Comparison of ENCODE assay signal across 18 cellular contexts in genomic region chr2:48049371-48049770, GRCh38.
A peak's percentile ranks its signal among the peaks of the same experiment; 100 is the strongest.
DNase-seq lines count a peak whose midpoint lies in the region; ATAC-seq, FAIRE-seq and TF ChIP-seq lines count a peak whose summit lies in the region.
"Had no signal": no experiment of that assay in that cellular context is flagged by ENCODE, and none has a peak within 500 bp of the region (broad histone marks: within the 10 kb centered on the region; RNA-seq: fewer than 3 reads in every experiment).

No MANE protein-coding gene starts in this region.

- H3K27ac ChIP-seq in IMR-90 (ENCODE audit: insufficient read depth, low read length) (no peak overlapping the region), K562 (ENCODE audit: extremely low read depth, low read depth, low read length) (no peak overlapping the region), neuronal stem cell (replicated peaks; ENCODE audit: low read length) (no peak overlapping the region)
- H3K27ac ChIP-seq: 22Rv1, BLaER1 had no signal

- no peak overlapping the region for H2BK120ac ChIP-seq in IMR-90 (ENCODE audit: low read depth, low read length)
- H2BK120ac ChIP-seq in neuronal stem cell (ENCODE audit: low read depth, low read length), result no peak overlapping the region

- H2BK12ac ChIP-seq in neuronal stem cell (ENCODE audit: low read length), result no peak overlapping the region

- no peak for TF ChIP-seq CTCF in IMR-90 (conservative IDR thresholded peaks at IDR 0.05; ENCODE audit: low read depth, low read length)
- TF ChIP-seq CTCF in K562 (IDR thresholded peaks at IDR 0.05 in 2 of 3, conservative IDR thresholded peaks at IDR 0.05 in 1 of 3; ENCODE audit: insufficient read depth in 2 of 3, low read depth in 1 of 3, low read length in 3 of 3), result no peak

- H3K4ac ChIP-seq in IMR-90 (ENCODE audit: low read depth, low read length) (no peak overlapping the region), neuronal stem cell (ENCODE audit: low read length) (no peak overlapping the region)

- H3K23ac ChIP-seq in IMR-90 (ENCODE audit: low read depth, low read length) (no peak overlapping the region), neuronal stem cell (ENCODE audit: low read depth, low read length, poor library complexity) (no peak overlapping the region)

- in situ Hi-C loops in IMR-90 (cut with MboI; ENCODE audit: low sequenced_read_pairs) (no loop called here), K562 (cut with MboI) (no loop called here)

- TF ChIP-seq EP300 in K562 (IDR thresholded peaks at IDR 0.05; ENCODE audit: low read length), result no peak

- no peaks in the 10 kb centered on the region for H3K4me1 ChIP-seq in IMR-90 (ENCODE audit: control insufficient read depth, insufficient read depth, low read length)
- H3K4me1 ChIP-seq in K562 (replicated peaks in 1 of 2; ENCODE audit: control insufficient read depth in 2 of 2, insufficient read depth in 2 of 2, low read length in 2 of 2), result no peaks in the 10 kb centered on the region; a peak in 1 of 5 replicates
- H3K4me1 ChIP-seq in neuronal stem cell (ENCODE audit: control insufficient read depth in 2 of 2, insufficient read depth in 1 of 2, low read depth in 1 of 2, low read length in 2 of 2), result peaks cover 2 to 7% of the 10 kb centered on the region in 2 donors

- BruUV-seq in IMR-90 (replicated peaks; lab: Mats Ljungman, UMichigan), result no TSS peak
- BruUV-seq in K562 (replicated peaks; lab: Mats Ljungman, UMichigan), result no TSS peak

- ATAC-seq in IMR-90 (ENCODE audit: low read depth) (no peak), K562 (no peak), HG03469 (IDR thresholded peaks at IDR 0.05; ENCODE audit: unreplicated experiment) (no peak)
- ATAC-seq: GM12878 had no signal

- TF ChIP-seq RAD21 in IMR-90 (IDR thresholded peaks at IDR 0.05; ENCODE audit: low read length) (no peak), K562 (CRISPR knock-in tag; conservative IDR thresholded peaks at IDR 0.05 in 1 of 2, IDR thresholded peaks at IDR 0.05 in 1 of 2) (no peak)

- H4K20me1 ChIP-seq in IMR-90 (ENCODE audit: insufficient read depth, low read length) (no peaks in the 10 kb centered on the region), K562 (replicated peaks; ENCODE audit: control insufficient read depth, insufficient read depth, low read length) (no peaks in the 10 kb centered on the region)
- H4K20me1 ChIP-seq: BLaER1 had no signal

- no peak overlapping the region for H2BK15ac ChIP-seq in IMR-90 (ENCODE audit: low read depth, low read length)
- H2BK15ac ChIP-seq in neuronal stem cell (ENCODE audit: low read length), result no peak overlapping the region

- H3K36me3 ChIP-seq in IMR-90 (ENCODE audit: control insufficient read depth, insufficient read depth, low read length) (no peaks in the 10 kb centered on the region), K562 (ENCODE audit: control insufficient read depth, insufficient read depth, low read length) (no peaks in the 10 kb centered on the region), neuronal stem cell (replicated peaks in 1 of 2; ENCODE audit: control insufficient read depth in 2 of 2, insufficient read depth in 2 of 2, low read length in 2 of 2) (no peaks in the 10 kb centered on the region)
- H3K36me3 ChIP-seq: BLaER1 had no signal

- peaks cover 4% of the 10 kb centered on the region for H3K9me3 Mint-ChIP-seq in activated CD4-positive, alpha-beta T cell treated with anti-CD3 and anti-CD28 coated beads, Interleukin-2, amount 10 ng/mL, durations not matched to agents 24 days and 14 days
- H3K9me3 Mint-ChIP-seq: HFFc6 had no signal

- peak; percentile 8 for DNase-seq in activated CD4-positive, alpha-beta T cell treated with anti-CD3 and anti-CD28 coated beads, Interleukin-2, amount 10 ng/mL, durations not matched to agents 24 days and 14 days
- no peak for DNase-seq in activated CD4-positive, alpha-beta T cell treated with anti-CD3 and anti-CD28 coated beads for 4 hours
- DNase-seq in IMR-90 (no peak), K562 (ENCODE audit: extremely low read depth in 1 of 4, low spot score in 3 of 4) (no peak), neuronal stem cell (ENCODE audit: low spot score) (no peak), LoVo (ENCODE audit: low spot score) (no peak)
- no peak for DNase-seq in activated effector memory CD4-positive, alpha-beta T cell treated with Interleukin-2 at 50 U/mL for 16 hours
- DNase-seq: AML-193, Calu3, DMS79, GOT3, HCEC 1CT, HFFc6 had no signal

- H3K79me2 ChIP-seq in K562 (ENCODE audit: control insufficient read depth, insufficient read depth, low read length), result no peaks in the 10 kb centered on the region

- H4K91ac ChIP-seq in IMR-90 (ENCODE audit: insufficient read depth, low read depth, low read length) (no peak overlapping the region), neuronal stem cell (ENCODE audit: low read depth, low read length, poor library complexity) (no peak overlapping the region)

- H2AFZ ChIP-seq in IMR-90 (replicated peaks; ENCODE audit: low read length, poor library complexity), result no peak overlapping the region
- no peak overlapping the region for H2AFZ ChIP-seq in K562 (ENCODE audit: low read depth, low read length)
- H2AFZ ChIP-seq in neuronal stem cell (ENCODE audit: low read length), result peak overlapping the region; percentile 33

- H3K9me3 ChIP-seq in IMR-90 (ENCODE audit: control insufficient read depth, insufficient read depth, low read length), result no peaks in the 10 kb centered on the region
- H3K9me3 ChIP-seq in K562 (replicated peaks; ENCODE audit: control insufficient read depth, insufficient read depth, low read depth, low read length), result no peaks in the 10 kb centered on the region
- no peaks in the 10 kb centered on the region for H3K9me3 ChIP-seq in neuronal stem cell (replicated peaks in 1 of 2; ENCODE audit: control insufficient read depth in 2 of 2, insufficient read depth in 1 of 2, low read depth in 1 of 2, low read length in 2 of 2)
- H3K9me3 ChIP-seq: BLaER1 had no signal

- H3K27me3 ChIP-seq in IMR-90 (ENCODE audit: control insufficient read depth, insufficient read depth, low read length) (no peaks in the 10 kb centered on the region), K562 (ENCODE audit: control insufficient read depth in 2 of 2, insufficient read depth in 2 of 2, low read length in 2 of 2) (no peaks in the 10 kb centered on the region; a peak in 1 of 5 replicates), neuronal stem cell (ENCODE audit: control insufficient read depth in 3 of 3, insufficient read depth in 3 of 3, low read depth in 1 of 3, low read length in 3 of 3) (no peaks in the 10 kb centered on the region)
- H3K27me3 ChIP-seq: BLaER1 had no signal

- POLR2A ChIA-PET in IMR-90 (lab: Charles Lee; ENCODE audit: unreplicated experiment), result no interaction called here
- POLR2A ChIA-PET in K562 (lab: Yijun Ruan, JAX), result interaction anchor here (1.1 kb wide), 1 partner anchor 29 kb away, joined by 3 read pairs; no protein-coding TSS in a partner anchor

- H3K79me1 ChIP-seq in IMR-90 (ENCODE audit: low read depth in 1 of 2, low read length in 2 of 2) (no peaks in the 10 kb centered on the region), neuronal stem cell (ENCODE audit: low read depth, low read length) (no peaks in the 10 kb centered on the region)

- H2BK5ac ChIP-seq in IMR-90 (ENCODE audit: low read depth, low read length, poor library complexity, severe bottlenecking) (no peak overlapping the region), neuronal stem cell (ENCODE audit: low read length) (no peak overlapping the region)

- no peaks in the 10 kb centered on the region for H3K36me3 Mint-ChIP-seq in activated CD4-positive, alpha-beta T cell treated with anti-CD3 and anti-CD28 coated beads, Interleukin-2, amount 10 ng/mL, durations not matched to agents 24 days and 14 days (ENCODE audit: low read depth)

- H3K4me3 Mint-ChIP-seq in activated CD4-positive, alpha-beta T cell treated with anti-CD3 and anti-CD28 coated beads, Interleukin-2, amount 10 ng/mL, durations not matched to agents 24 days and 14 days, result no peak overlapping the region
- H3K4me3 Mint-ChIP-seq: HFFc6 had no signal

- no peak overlapping the region for H3K9ac ChIP-seq in IMR-90 (ENCODE audit: low read depth, low read length)
- no peak overlapping the region for H3K9ac ChIP-seq in K562 (ENCODE audit: insufficient read depth in 1 of 2, low read depth in 2 of 2, low read length in 2 of 2)
- H3K9ac ChIP-seq in neuronal stem cell (ENCODE audit: low read depth, low read length, poor library complexity), result no peak overlapping the region
- H3K9ac ChIP-seq: BLaER1 had no signal

- H3K27ac Mint-ChIP-seq in activated CD4-positive, alpha-beta T cell treated with anti-CD3 and anti-CD28 coated beads, Interleukin-2, amount 10 ng/mL, durations not matched to agents 24 days and 14 days, result no peak overlapping the region
- H3K27ac Mint-ChIP-seq: HFFc6 had no signal

- H3K18ac ChIP-seq in IMR-90 (ENCODE audit: low read depth, low read length), result no peak overlapping the region
- no peak overlapping the region for H3K18ac ChIP-seq in neuronal stem cell (ENCODE audit: low read length)

- intact Hi-C loops in activated CD4-positive, alpha-beta T cell treated with anti-CD3 and anti-CD28 coated beads, Interleukin-2, amount 10 ng/mL, durations not matched to agents 24 days and 14 days (cut with micrococcal nuclease), result no loop called here
- intact Hi-C loops in IMR-90 (cut with micrococcal nuclease) (no loop called here), K562 (cut with micrococcal nuclease) (no loop called here)

- H4K5ac ChIP-seq in IMR-90 (ENCODE audit: low read depth, low read length), result no peak overlapping the region

- H2AK9ac ChIP-seq in IMR-90 (replicated peaks; ENCODE audit: low read depth, low read length, poor library complexity), result no peak overlapping the region

- TF ChIP-seq POLR2A in IMR-90 (IDR thresholded peaks at IDR 0.05; ENCODE audit: low read depth, low read length), result no peak
- no peak for TF ChIP-seq POLR2A in K562 (conservative IDR thresholded peaks at IDR 0.05)

- H3K27me3 Mint-ChIP-seq in activated CD4-positive, alpha-beta T cell treated with anti-CD3 and anti-CD28 coated beads, Interleukin-2, amount 10 ng/mL, durations not matched to agents 24 days and 14 days, result no peaks in the 10 kb centered on the region

- no peaks in the 10 kb centered on the region for H3K4me1 Mint-ChIP-seq in activated CD4-positive, alpha-beta T cell treated with anti-CD3 and anti-CD28 coated beads, Interleukin-2, amount 10 ng/mL, durations not matched to agents 24 days and 14 days

- WGBS in IMR-90 (ENCODE audit: extremely low coverage in 2 of 2, insufficient read length in 1 of 2), 2 experiments, result no CpG with 5 or more reads among the region's 2 CpGs
- 7% methylated on average over 2 of the region's 2 CpGs for WGBS in K562 (ENCODE audit: insufficient coverage, low coverage, missing lambda C conversion rate)
- no CpG with 5 or more reads among the region's 2 CpGs for WGBS in neuronal stem cell (ENCODE audit: extremely low coverage in 2 of 2, insufficient read length in 2 of 2, insufficient replicate concordance in 1 of 2), 2 donors

- dilution Hi-C loops in IMR-90 (cut with HindIII; ENCODE audit: low sequenced_read_pairs, unreplicated experiment), result no loop called here

- H3K56ac ChIP-seq in IMR-90 (ENCODE audit: extremely low read depth, insufficient read depth, low read length), result no peak overlapping the region

- CTCF ChIA-PET in IMR-90 (lab: Yijun Ruan, JAX) (no interaction called here), K562 (lab: Yijun Ruan, JAX; ENCODE audit: low intra/inter-chr PET ratio) (no interaction called here)

- no peak overlapping the region for H3K14ac ChIP-seq in IMR-90 (replicated peaks; ENCODE audit: low read depth, low read length)
- H3K14ac ChIP-seq in neuronal stem cell (ENCODE audit: low read length), result no peak overlapping the region

- H3K4me3 ChIP-seq in IMR-90 (ENCODE audit: insufficient read depth, low read depth, low read length), result no peak overlapping the region
- no peak overlapping the region for H3K4me3 ChIP-seq in K562
- no peak overlapping the region for H3K4me3 ChIP-seq in neuronal stem cell (ENCODE audit: low read length in 2 of 2)
- H3K4me3 ChIP-seq: BLaER1, GM12878 had no signal

- H3K4me2 ChIP-seq in IMR-90 (ENCODE audit: low read depth, low read length) (no peak overlapping the region), K562 (ENCODE audit: insufficient read depth, low read length) (no peak overlapping the region), neuronal stem cell (ENCODE audit: insufficient read depth, low read length, poor library complexity, severe bottlenecking) (no peak overlapping the region)
- H3K4me2 ChIP-seq: BLaER1 had no signal

- H2AK5ac ChIP-seq in IMR-90 (ENCODE audit: low read depth, low read length), result no peak overlapping the region
- no peak overlapping the region for H2AK5ac ChIP-seq in neuronal stem cell (ENCODE audit: low read depth, low read length)

- no peak overlapping the region for H2BK20ac ChIP-seq in IMR-90 (ENCODE audit: low read depth, low read length)

- FAIRE-seq in K562 (lab: Jason Lieb, UNC), result peak; percentile 11
- FAIRE-seq: GM12878, GM18507 had no signal

- H3K9me1 ChIP-seq in IMR-90 (ENCODE audit: insufficient read depth, low read length) (no peaks in the 10 kb centered on the region), K562 (ENCODE audit: control insufficient read depth, insufficient read depth, low read length) (no peaks in the 10 kb centered on the region)

- H4K8ac ChIP-seq in IMR-90 (ENCODE audit: low read depth in 2 of 2, low read length in 2 of 2) (no peak overlapping the region), neuronal stem cell (ENCODE audit: low read depth, low read length) (no peak overlapping the region)
